Comparison of ENCODE assay signal across 17 cellular contexts in genomic region chr4:167555338-167556022, GRCh38.
DNase-seq lines count a peak whose midpoint lies in the region; ATAC-seq lines count a peak whose summit lies in the region.
"Had no signal": no experiment of that assay in that cellular context is flagged by ENCODE, and none has a peak within 500 bp of the region (broad histone marks: within the 10 kb centered on the region; RNA-seq: fewer than 3 reads in every experiment).

No MANE protein-coding gene starts in this region.

- in situ Hi-C loops in Caki2 (cut with HindIII; ENCODE audit: low pct_unique_long_range_greater_than_20kb, low sequenced_read_pairs): no loop called here

- H3K4me1 Mint-ChIP-seq in activated T-cell treated with anti-CD3 and anti-CD28 coated beads, Interleukin-2, amount 50 U/mL, for 24 hours (ENCODE audit: low read depth): no peaks in the 10 kb centered on the region
- H3K4me1 Mint-ChIP-seq: activated T-helper 17 cell treated with anti-CD3 and anti-CD28 coated beads, Interleukin-2, amount 50 U/mL, for 72 hours had no signal

- H3K9me3 Mint-ChIP-seq in activated T-cell treated with anti-CD3 and anti-CD28 coated beads, Interleukin-2, amount 50 U/mL, for 24 hours: peaks cover 17% of the 10 kb centered on the region

- H3K4me3 Mint-ChIP-seq in activated T-cell treated with anti-CD3 and anti-CD28 coated beads, Interleukin-2, amount 50 U/mL, for 24 hours: no peak overlapping the region
- H3K4me3 Mint-ChIP-seq: activated T-helper 17 cell treated with anti-CD3 and anti-CD28 coated beads, Interleukin-2, amount 50 U/mL, for 72 hours had no signal

- no peaks in the 10 kb centered on the region for H3K36me3 Mint-ChIP-seq in activated T-cell treated with anti-CD3 and anti-CD28 coated beads, Interleukin-2, amount 50 U/mL, for 24 hours (ENCODE audit: low read depth)

- peak; percentile 87 for ATAC-seq in GM19452 (IDR thresholded peaks at IDR 0.05; ENCODE audit: unreplicated experiment)
- ATAC-seq in HG02970 (IDR thresholded peaks at IDR 0.05; ENCODE audit: low FRiP score, unreplicated experiment): peak; percentile 98
- peak; percentile 80 for ATAC-seq in HG03558 (IDR thresholded peaks at IDR 0.05; ENCODE audit: extremely low read depth, unreplicated experiment)
- ATAC-seq: A549; activated T-helper 17 cell treated with anti-CD3 and anti-CD28 coated beads, Interleukin-2, amount 50 U/mL, for 72 hours; body of pancreas had no signal

- no peaks in the 10 kb centered on the region for H3K27me3 Mint-ChIP-seq in activated T-cell treated with anti-CD3 and anti-CD28 coated beads, Interleukin-2, amount 50 U/mL, for 24 hours
- H3K27me3 Mint-ChIP-seq: activated T-helper 17 cell treated with anti-CD3 and anti-CD28 coated beads, Interleukin-2, amount 50 U/mL, for 72 hours had no signal

- DNase-seq in Caki2 (ENCODE audit: low read depth): peak; percentile 18
- no peak for DNase-seq in NCI-H2171 (lab: John Stamatoyannopoulos, UW)
- no peak for DNase-seq in MV-4-11 (lab: John Stamatoyannopoulos, UW)
- no peak for DNase-seq in DMS 273 (lab: John Stamatoyannopoulos, UW; ENCODE audit: unreplicated experiment)
- no peak for DNase-seq in activated T-cell treated with anti-CD3 and anti-CD28 coated beads, Interleukin-2, amount 50 U/mL, for 24 hours
- DNase-seq: activated CD4-positive, alpha-beta T cell treated with anti-CD3 and anti-CD28 coated beads, Interleukin-2, amount 50 U/mL, for 1 hour; body of pancreas; COR-L47; effector memory CD4-positive, alpha-beta T cell; Karpas-422; NCI-H2081 treated with DMSO at 0.1 percent for 48 hours; stimulated activated CD4-positive, alpha-beta T cell treated with anti-CD3 and anti-CD28 coated beads, Interleukin-2, amount 100 ng/mL, for 24 hours had no signal

- H3K27ac Mint-ChIP-seq in activated T-cell treated with anti-CD3 and anti-CD28 coated beads, Interleukin-2, amount 50 U/mL, for 24 hours: no peak overlapping the region
- H3K27ac Mint-ChIP-seq: activated T-helper 17 cell treated with anti-CD3 and anti-CD28 coated beads, Interleukin-2, amount 50 U/mL, for 72 hours had no signal
